8 cellular contexts compared by ENCODE assay signal in genomic region chr17:82098169-82098938, GRCh38. TPM values are rescaled to one million over a fixed set of nuclear protein-coding genes. Genes with fewer than 3 reads are reported as not detected.
DNase-seq lines count a peak whose midpoint lies in the region; ATAC-seq and TF ChIP-seq lines count a peak whose summit lies in the region.

Gene FASN, minus strand, starts transcription at chr17:82098236. Its CDS starts 1,791 bp downstream, at chr17:82096445.

- no peaks in the 10 kb centered on the region for H3K9me3 ChIP-seq in HAP-1
- H3K9me3 ChIP-seq in MG63: no peaks in the 10 kb centered on the region
- H3K9me3 ChIP-seq in neuronal stem cell (replicated peaks in 1 of 2; ENCODE audit: control insufficient read depth in 2 of 2, insufficient read depth in 1 of 2, low read depth in 1 of 2, low read length in 2 of 2): peaks cover 0 to 3% of the 10 kb centered on the region in 2 donors

- peak within 1 kb of the TSS; percentile 98 for H3K9ac ChIP-seq in neuronal stem cell (ENCODE audit: low read depth, low read length, poor library complexity)

- TF ChIP-seq CTCF in foreskin keratinocyte (conservative IDR thresholded peaks at IDR 0.05) (peak; percentile 82), subcutaneous adipose tissue (IDR thresholded peaks at IDR 0.05; ENCODE audit: low read depth) (no peak)

- peak within 1 kb of the TSS; percentile 87 for H3K4me2 ChIP-seq in neuronal stem cell (ENCODE audit: insufficient read depth, low read length, poor library complexity, severe bottlenecking)

- peak; percentile 94 for DNase-seq in GDM1 (lab: John Stamatoyannopoulos, UW)
- peak; percentile 86 to 96 for DNase-seq in HAP-1 (ENCODE audit: low spot score in 2 of 2)
- peak; percentile 98 for DNase-seq in MG63
- peak; percentile 90 for DNase-seq in SHP77 treated with DMSO at 0.1 percent for 48 hours (lab: John Stamatoyannopoulos, UW)
- DNase-seq in activated gamma-delta T cell (lab: John Stamatoyannopoulos, UW): peak; percentile 91
- peak; percentile 70 to 84 for DNase-seq in foreskin keratinocyte
- peak; percentile 95 for DNase-seq in neuronal stem cell (ENCODE audit: low spot score)

- H3K79me1 ChIP-seq in neuronal stem cell (ENCODE audit: low read depth, low read length): peaks cover 32% of the 10 kb centered on the region

- H2AFZ ChIP-seq in neuronal stem cell (ENCODE audit: low read length): peak within 1 kb of the TSS; percentile 95

- peak within 1 kb of the TSS; percentile 93 for H2BK12ac ChIP-seq in neuronal stem cell (ENCODE audit: low read length)

- H3K4ac ChIP-seq in neuronal stem cell (ENCODE audit: low read length): peak within 1 kb of the TSS; percentile 98

- peak within 1 kb of the TSS; percentile 100 for H2BK120ac ChIP-seq in neuronal stem cell (ENCODE audit: low read depth, low read length)

- peaks cover 42% of the 10 kb centered on the region for H3K36me3 ChIP-seq in HAP-1 (replicated peaks)
- H3K36me3 ChIP-seq in MG63: peaks cover 40% of the 10 kb centered on the region
- H3K36me3 ChIP-seq in neuronal stem cell (replicated peaks in 1 of 2; ENCODE audit: control insufficient read depth in 2 of 2, insufficient read depth in 2 of 2, low read length in 2 of 2): peaks cover 26 to 37% of the 10 kb centered on the region in 2 donors

- H2BK15ac ChIP-seq in neuronal stem cell (ENCODE audit: low read length): peak within 1 kb of the TSS; percentile 99

- no peak within 1 kb of the TSS for H4K8ac ChIP-seq in neuronal stem cell (ENCODE audit: low read depth, low read length)

- H2BK5ac ChIP-seq in neuronal stem cell (ENCODE audit: low read length): peak within 1 kb of the TSS; percentile 99

- H4K91ac ChIP-seq in neuronal stem cell (ENCODE audit: low read depth, low read length, poor library complexity): peak within 1 kb of the TSS; percentile 100

- in situ Hi-C loops in HAP-1 (cut with MboI; ENCODE audit: low sequenced_read_pairs): no loop called here

- H3K23ac ChIP-seq in neuronal stem cell (ENCODE audit: low read depth, low read length, poor library complexity): peak within 1 kb of the TSS; percentile 100

- WGBS in neuronal stem cell (ENCODE audit: extremely low coverage in 2 of 2, insufficient read length in 2 of 2, insufficient replicate concordance in 1 of 2), 2 donors: no CpG with 5 or more reads among the region's 124 CpGs

- H3K27me3 ChIP-seq in HAP-1 (ENCODE audit: low read depth): no peaks in the 10 kb centered on the region
- H3K27me3 ChIP-seq in MG63: no peaks in the 10 kb centered on the region
- H3K27me3 ChIP-seq in foreskin keratinocyte: no peaks in the 10 kb centered on the region
- H3K27me3 ChIP-seq in neuronal stem cell (ENCODE audit: control insufficient read depth in 3 of 3, insufficient read depth in 3 of 3, low read depth in 1 of 3, low read length in 3 of 3): no peaks in the 10 kb centered on the region

- H3K27ac ChIP-seq in foreskin keratinocyte: peak within 1 kb of the TSS; percentile 99
- peak within 1 kb of the TSS; percentile 100 for H3K27ac ChIP-seq in neuronal stem cell (replicated peaks; ENCODE audit: low read length)

- H3K4me1 ChIP-seq in HAP-1: peaks cover 25% of the 10 kb centered on the region
- H3K4me1 ChIP-seq in foreskin keratinocyte: peaks cover 4% of the 10 kb centered on the region
- H3K4me1 ChIP-seq in neuronal stem cell (ENCODE audit: control insufficient read depth in 2 of 2, insufficient read depth in 1 of 2, low read depth in 1 of 2, low read length in 2 of 2): peaks cover 45 to 46% of the 10 kb centered on the region in 2 donors

- peak; percentile 78 for ATAC-seq in foreskin keratinocyte

- H3K4me3 ChIP-seq in HAP-1 (peak within 1 kb of the TSS; percentile 74), MG63 (peak within 1 kb of the TSS; percentile 84), neuronal stem cell (ENCODE audit: low read length in 2 of 2) (peak within 1 kb of the TSS; percentile 94 to 97)

- peak within 1 kb of the TSS; percentile 94 for H3K14ac ChIP-seq in neuronal stem cell (ENCODE audit: low read length)

- H3K18ac ChIP-seq in neuronal stem cell (ENCODE audit: low read length): peak within 1 kb of the TSS; percentile 100

- H2AK5ac ChIP-seq in neuronal stem cell (ENCODE audit: low read depth, low read length): peak within 1 kb of the TSS; percentile 100

RNA-seq across cellular contexts. Expression of gene FASN, which starts in this region (rescaled TPM):
- 112 and 125 TPM in 2 replicates for total RNA-seq in MG63 (2014; rRNA removed; shearing (Covaris generic); ENCODE audit: low replicate concordance)
- total RNA-seq in foreskin keratinocyte (451 and 574 TPM in 2 replicates), subcutaneous adipose tissue (1,000 to 10,000 TPM in 1 of 4 donors, 100 to 1,000 TPM in 3; 148 to 4,879 (median 378) TPM)
- polyA plus RNA-seq in foreskin keratinocyte: 357 and 440 TPM in 2 replicates
- 128 TPM for polyA plus RNA-seq in neuronal stem cell (2013, experiment 1 of 2)
- 131 TPM for polyA plus RNA-seq in neuronal stem cell (2013, experiment 2 of 2)

Comparison
In these comparisons a context has a peak if more than half of its experiments do, and no peak if none do; other contexts are left out.
1. Peak in every context shown above with its lines: DNase-seq, ATAC-seq, H3K4me3 ChIP-seq and H3K27ac ChIP-seq.